In genomic region chr9:33827285-33827684, GRCh38 we compare ENCODE assay signal across 1 cellular context.
TF ChIP-seq lines count a peak whose summit lies in the region.

No MANE protein-coding gene starts in this region.

TF ChIP-seq in HepG2, 621 proteins besides CTCF, POLR2A, EP300 and RAD21:
- peak; percentile 86 for TF ChIP-seq ZNF460 (CRISPR knock-in tag; IDR thresholded peaks at IDR 0.05; ENCODE audit: borderline replicate concordance)
